ENCODE assay signal across 14 cellular contexts in genomic region chr14:23632461-23633159, GRCh38. TPM values are rescaled to one million over a fixed set of nuclear protein-coding genes. Genes with fewer than 3 reads are reported as not detected.
DNase-seq lines count a peak whose midpoint lies in the region; ATAC-seq and TF ChIP-seq lines count a peak whose summit lies in the region.
"Had no signal": no experiment of that assay in that cellular context is flagged by ENCODE, and none has a peak within 500 bp of the region (broad histone marks: within the 10 kb centered on the region; RNA-seq: fewer than 3 reads in every experiment).

No MANE protein-coding gene starts in this region.

- H3K4me1 ChIP-seq in CD4-positive, CD25-positive, alpha-beta regulatory T cell (ENCODE audit: control insufficient read depth, insufficient read depth, low read length, poor library complexity, severe bottlenecking), result peaks cover 3% of the 10 kb centered on the region
- no peaks in the 10 kb centered on the region for H3K4me1 ChIP-seq in neural progenitor cell
- H3K4me1 ChIP-seq: BE2C, breast epithelium had no signal

- in situ Hi-C loops in brain microvascular endothelial cell (cut with HindIII; ENCODE audit: low pct_ligation_motif_present, low sequenced_read_pairs), result no loop called here

- no peak overlapping the region for H3K9ac ChIP-seq in neural progenitor cell

- H3K4me3 Mint-ChIP-seq in CD4-positive, CD25-positive, alpha-beta regulatory T cell, result peak overlapping the region in 2 of 4 donors; percentile 77 to 79
- no peak overlapping the region for H3K4me3 Mint-ChIP-seq in neural progenitor cell

- H3K27ac ChIP-seq in CD4-positive, CD25-positive, alpha-beta regulatory T cell (ENCODE audit: insufficient read depth, low read length, poor library complexity, severe bottlenecking), result no peak overlapping the region
- H3K27ac ChIP-seq in neural progenitor cell, result no peak overlapping the region
- no peak overlapping the region for H3K27ac ChIP-seq in brain microvascular endothelial cell

- no peak for ATAC-seq in CD4-positive, CD25-positive, alpha-beta regulatory T cell (ENCODE audit: low read depth in 2 of 2)
- ATAC-seq in HG03378 (IDR thresholded peaks at IDR 0.05; ENCODE audit: unreplicated experiment), result peak; percentile 6

- no peaks in the 10 kb centered on the region for H3K27me3 Mint-ChIP-seq in CD4-positive, CD25-positive, alpha-beta regulatory T cell
- peaks cover 10% of the 10 kb centered on the region for H3K27me3 Mint-ChIP-seq in neural progenitor cell (ENCODE audit: insufficient read depth, low read depth)
- H3K27me3 Mint-ChIP-seq: activated T-cell treated with anti-CD3 and anti-CD28 coated beads, Interleukin-2, amount 50 U/mL, for 24 hours had no signal

- H3K4me3 ChIP-seq in CD4-positive, CD25-positive, alpha-beta regulatory T cell (ENCODE audit: low read depth, low read length), result peak overlapping the region; percentile 59
- H3K4me3 ChIP-seq in neural progenitor cell, result no peak overlapping the region
- H3K4me3 ChIP-seq in brain microvascular endothelial cell (ENCODE audit: low read depth, low read length), result no peak overlapping the region
- H3K4me3 ChIP-seq: breast epithelium, mucosa of descending colon had no signal

- H3K4me2 ChIP-seq in neural progenitor cell, result no peak overlapping the region

- peaks cover 0 to 2% (median 0%) of the 10 kb centered on the region in 7 donors for H3K9me3 Mint-ChIP-seq in CD4-positive, CD25-positive, alpha-beta regulatory T cell
- H3K9me3 Mint-ChIP-seq in neural progenitor cell, result peaks cover 3% of the 10 kb centered on the region
- H3K9me3 Mint-ChIP-seq: activated T-cell treated with anti-CD3 and anti-CD28 coated beads, Interleukin-2, amount 50 U/mL, for 24 hours had no signal

- no peaks in the 10 kb centered on the region for H3K36me3 ChIP-seq in CD4-positive, CD25-positive, alpha-beta regulatory T cell (ENCODE audit: control insufficient read depth, insufficient read depth, low read length)
- H3K36me3 ChIP-seq in neural progenitor cell (no peaks in the 10 kb centered on the region), brain microvascular endothelial cell (replicated peaks) (no peaks in the 10 kb centered on the region)
- H3K36me3 ChIP-seq: BE2C, breast epithelium had no signal

- no peaks in the 10 kb centered on the region for H3K9me3 ChIP-seq in CD4-positive, CD25-positive, alpha-beta regulatory T cell (ENCODE audit: control insufficient read depth in 2 of 2, low read length in 2 of 2)
- no peaks in the 10 kb centered on the region for H3K9me3 ChIP-seq in neural progenitor cell (ENCODE audit: low read depth)
- H3K9me3 ChIP-seq: BE2C, breast epithelium, mucosa of descending colon had no signal

- H4K20me1 ChIP-seq in neural progenitor cell (ENCODE audit: low read depth), result no peaks in the 10 kb centered on the region

- H3K79me2 ChIP-seq in neural progenitor cell (ENCODE audit: low read depth), result no peaks in the 10 kb centered on the region

- peak overlapping the region; percentile 87 for H2AFZ ChIP-seq in neural progenitor cell (replicated peaks)

- H3K4me1 Mint-ChIP-seq in CD4-positive, CD25-positive, alpha-beta regulatory T cell, result peaks cover 0 to 11% (median 3%) of the 10 kb centered on the region in 4 donors
- H3K4me1 Mint-ChIP-seq in neural progenitor cell, result peaks cover 9% of the 10 kb centered on the region

- H3K36me3 Mint-ChIP-seq in CD4-positive, CD25-positive, alpha-beta regulatory T cell, result no peaks in the 10 kb centered on the region
- H3K36me3 Mint-ChIP-seq in neural progenitor cell, result no peaks in the 10 kb centered on the region

- no peak for DNase-seq in CD4-positive, CD25-positive, alpha-beta regulatory T cell
- DNase-seq in cerebellar cortex (ENCODE audit: low spot score), result peak; percentile 1
- DNase-seq in neural progenitor cell (ENCODE audit: low spot score), result no peak
- DNase-seq in NCI-H2107 treated with DMSO at 0.1 percent for 48 hours (lab: John Stamatoyannopoulos, UW; ENCODE audit: unreplicated experiment), result no peak
- no peak for DNase-seq in NCI-H2081 treated with DMSO at 0.1 percent for 48 hours (lab: John Stamatoyannopoulos, UW)
- no peak for DNase-seq in stimulated activated CD4-positive, alpha-beta T cell treated with anti-CD3 and anti-CD28 coated beads, Interleukin-4, amount 100 ng/mL, for 1 hour
- DNase-seq in brain microvascular endothelial cell, result no peak

- TF ChIP-seq CTCF in neural progenitor cell (IDR thresholded peaks at IDR 0.05) (no peak), brain microvascular endothelial cell (IDR thresholded peaks at IDR 0.05; ENCODE audit: low read depth, low read length, missing control alignments) (no peak)

- H3K27me3 ChIP-seq in CD4-positive, CD25-positive, alpha-beta regulatory T cell (ENCODE audit: control insufficient read depth, insufficient read depth, low read length), result no peaks in the 10 kb centered on the region
- H3K27me3 ChIP-seq in neural progenitor cell (no peaks in the 10 kb centered on the region), brain microvascular endothelial cell (replicated peaks) (no peaks in the 10 kb centered on the region)
- H3K27me3 ChIP-seq: BE2C, breast epithelium had no signal

- H3F3A ChIP-seq in neural progenitor cell (ENCODE audit: low read depth), result no peaks in the 10 kb centered on the region

- peak overlapping the region in 1 of 3 donors; percentile 39 for H3K27ac Mint-ChIP-seq in CD4-positive, CD25-positive, alpha-beta regulatory T cell
- peak overlapping the region; percentile 2 for H3K27ac Mint-ChIP-seq in neural progenitor cell
- H3K27ac Mint-ChIP-seq: activated T-cell treated with anti-CD3 and anti-CD28 coated beads, Interleukin-2, amount 50 U/mL, for 24 hours had no signal

RNA-seq across cellular contexts. Expression of gene DHRS2, which starts 3.6 kb away (rescaled TPM):
- not detected for total RNA-seq in CD4-positive, CD25-positive, alpha-beta regulatory T cell
- under 1 TPM in 1 of 4 donors, not detected in 3; 0.25 TPM for polyA plus RNA-seq in CD4-positive, CD25-positive, alpha-beta regulatory T cell
- total RNA-seq in neural progenitor cell (ENCODE audit: low replicate concordance), result 0.59 and 2.8 TPM in 2 replicates
- total RNA-seq: skeletal muscle tissue had no signal

RNA-seq across cellular contexts. Expression of gene JPH4, which starts 54.0 kb away (rescaled TPM):
- total RNA-seq in CD4-positive, CD25-positive, alpha-beta regulatory T cell, result not detected
- under 1 TPM in 1 of 4 donors, not detected in 3; 0.14 TPM for polyA plus RNA-seq in CD4-positive, CD25-positive, alpha-beta regulatory T cell
- total RNA-seq in neural progenitor cell (ENCODE audit: low replicate concordance), result 3.2 and 13.5 TPM in 2 replicates
- total RNA-seq: NCI-H460 had no signal
